In the genomic region with DNA sequence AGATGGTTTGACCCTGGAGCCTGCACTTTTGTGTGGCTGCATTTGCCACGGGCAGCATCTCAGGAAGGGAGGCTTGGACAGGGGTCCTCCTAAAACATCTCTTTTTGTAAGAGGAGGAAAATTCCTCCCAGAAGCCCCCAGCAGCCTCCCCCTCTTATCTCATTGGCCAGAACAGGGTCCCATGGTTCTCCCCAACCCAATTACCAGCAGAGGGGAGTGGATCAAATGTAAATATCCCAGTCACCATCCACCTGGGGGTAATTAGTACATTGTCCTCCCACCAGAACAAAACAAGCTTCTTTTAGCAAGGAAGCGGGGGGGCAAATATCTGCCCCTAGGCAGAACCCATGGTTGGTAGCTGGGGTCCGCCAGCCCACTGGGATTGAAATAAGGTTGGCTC, we compare ENCODE assay signal across 16 cellular contexts. TPM values are rescaled to one million over a fixed set of nuclear protein-coding genes. Genes with fewer than 3 reads are reported as not detected.
A peak's percentile ranks its signal among the peaks of the same experiment; 100 is the strongest.
DNase-seq lines count a peak whose midpoint lies in the region; ATAC-seq, FAIRE-seq and TF ChIP-seq lines count a peak whose summit lies in the region.
"Had no signal": no experiment of that assay in that cellular context is flagged by ENCODE, and none has a peak within 500 bp of the region (broad histone marks: within the 10 kb centered on the region; RNA-seq: fewer than 3 reads in every experiment).

No MANE protein-coding gene starts in this region.

- intact Hi-C loops in sciatic nerve (cut with DNase I) = no loop called here

- no peak overlapping the region for H3K27ac Mint-ChIP-seq in endodermal cell
- H3K27ac Mint-ChIP-seq: activated naive CD8-positive, alpha-beta T cell; naive B cell; T-helper 17 cell had no signal

- TF ChIP-seq CTCF in endodermal cell (conservative IDR thresholded peaks at IDR 0.05) (no peak), D721Med (IDR thresholded peaks at IDR 0.05; ENCODE audit: insufficient read depth, missing control alignments) (no peak)

- 78 to 100% methylated on average over 1 to 3 of the region's 3 CpGs for WGBS in endodermal cell (ENCODE audit: insufficient coverage in 1 of 2, insufficient read length in 1 of 2), 2 experiments

- no peak overlapping the region for H3K9ac ChIP-seq in endodermal cell (ENCODE audit: extremely low read depth, low read length, poor library complexity, severe bottlenecking)

- no peaks in the 10 kb centered on the region for H3K36me3 ChIP-seq in endodermal cell (ENCODE audit: control insufficient read depth, insufficient read depth, low read length)
- H3K36me3 ChIP-seq: upper lobe of left lung had no signal

- no peaks in the 10 kb centered on the region for H3K36me3 Mint-ChIP-seq in endodermal cell (ENCODE audit: low read depth)
- H3K36me3 Mint-ChIP-seq: activated naive CD8-positive, alpha-beta T cell; naive B cell had no signal

- H3K9me3 ChIP-seq in endodermal cell (ENCODE audit: control insufficient read depth, low read length) = no peaks in the 10 kb centered on the region
- H3K9me3 ChIP-seq: upper lobe of left lung had no signal

- H3K27me3 Mint-ChIP-seq in endodermal cell (ENCODE audit: insufficient read depth) = no peaks in the 10 kb centered on the region
- H3K27me3 Mint-ChIP-seq: activated naive CD8-positive, alpha-beta T cell; T-helper 17 cell had no signal

- H3K4me3 ChIP-seq in endodermal cell (ENCODE audit: low read length) = no peak overlapping the region
- H3K4me3 ChIP-seq: upper lobe of left lung had no signal

- no peaks in the 10 kb centered on the region for H3K27me3 ChIP-seq in endodermal cell (ENCODE audit: control insufficient read depth, insufficient read depth, low read length, poor library complexity, severe bottlenecking)
- H3K27me3 ChIP-seq: upper lobe of left lung had no signal

- H3K27ac ChIP-seq in endodermal cell (ENCODE audit: low read depth, low read length) = peak overlapping the region; percentile 16
- H3K27ac ChIP-seq: upper lobe of left lung had no signal

- no peak for FAIRE-seq in D721Med (lab: Jason Lieb, UNC)
- FAIRE-seq: GM12891 had no signal

- H3K4me1 Mint-ChIP-seq in endodermal cell = peaks cover 20% of the 10 kb centered on the region
- H3K4me1 Mint-ChIP-seq: naive B cell, T-helper 17 cell had no signal

- ATAC-seq in sciatic nerve = peak; percentile 18
- no peak for ATAC-seq in GM21367 (IDR thresholded peaks at IDR 0.05; ENCODE audit: unreplicated experiment)
- ATAC-seq: T-helper 17 cell had no signal

- peaks cover 4% of the 10 kb centered on the region for H3K4me1 ChIP-seq in endodermal cell (ENCODE audit: control insufficient read depth, insufficient read depth, low read length)
- H3K4me1 ChIP-seq: upper lobe of left lung had no signal

- peak; percentile 24 for DNase-seq in DMS153 (lab: John Stamatoyannopoulos, UW)
- no peak for DNase-seq in DMS153 treated with DMSO at 0.1 percent for 48 hours (lab: John Stamatoyannopoulos, UW; ENCODE audit: unreplicated experiment)
- DNase-seq in NCI-H2171 (lab: John Stamatoyannopoulos, UW) = peak; percentile 30
- no peak for DNase-seq in endodermal cell
- DNase-seq in sciatic nerve (ENCODE audit: low spot score) = no peak
- no peak for DNase-seq in cerebellar nuclear complex (lab: John Stamatoyannopoulos, UW)
- DNase-seq in D721Med (ENCODE audit: insufficient read length, low spot score) = no peak
- DNase-seq: 8988T; central memory CD4-positive, alpha-beta T cell; naive B cell; stimulated activated CD4-positive, alpha-beta T cell treated with anti-CD3 and anti-CD28 coated beads, Interleukin-1b, Interleukin-23, amount 100 ng/mL, for 48 hours; T-helper 17 cell; upper lobe of left lung had no signal

- no peak overlapping the region for H3K4me3 Mint-ChIP-seq in endodermal cell
- H3K4me3 Mint-ChIP-seq: activated naive CD8-positive, alpha-beta T cell; naive B cell; T-helper 17 cell had no signal

- H3K9me3 Mint-ChIP-seq in endodermal cell = no peaks in the 10 kb centered on the region
- H3K9me3 Mint-ChIP-seq: naive B cell had no signal

RNA-seq across cellular contexts. Expression of a gene that starts 44.7 kb away (rescaled TPM):
- total RNA-seq in endodermal cell (10 to 100 TPM in 1 of 2 donors, 1 to 10 TPM in 1; 9.4 to 19.0 TPM), sciatic nerve (2.3 TPM)
- 8.7 TPM for polyA plus RNA-seq in endodermal cell (2013, experiment 1 of 2)
- polyA plus RNA-seq in endodermal cell (2013, experiment 2 of 2) = 7.7 TPM
- total RNA-seq: T-helper 17 cell had no signal

Comparison
In these comparisons a context has a peak if more than half of its experiments do, and no peak if none do; other contexts are left out.
1. DNase-seq: peak in DMS153 (single experiment) and NCI-H2171 (single experiment); none in DMS153 treated with DMSO at 0.1 percent for 48 hours (single experiment), endodermal cell (single experiment), sciatic nerve (single experiment), cerebellar nuclear complex (0 of 2) and D721Med (single experiment).